9 cellular contexts compared by ENCODE assay signal in the genomic region with DNA sequence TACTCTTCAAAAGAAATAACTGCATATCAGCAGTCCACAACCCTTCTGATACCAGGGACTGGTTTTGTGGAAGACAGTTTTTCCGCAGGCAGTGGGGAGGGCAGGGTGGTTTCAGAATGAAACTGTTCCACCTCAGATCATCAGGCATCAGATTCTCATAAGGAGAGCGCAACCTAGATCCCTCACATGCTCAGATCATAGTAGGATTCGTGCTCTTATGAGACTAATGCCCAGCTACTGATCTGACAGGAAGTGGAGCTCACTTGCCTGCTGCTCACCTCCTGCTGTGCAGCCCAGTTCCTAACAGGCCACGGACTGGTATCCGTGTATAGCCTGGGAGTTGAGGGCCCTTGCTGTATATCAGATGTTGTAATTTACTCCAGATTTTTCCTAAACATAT. TPM values are rescaled to one million over a fixed set of nuclear protein-coding genes. Genes with fewer than 3 reads are reported as not detected.
DNase-seq lines count a peak whose midpoint lies in the region; ATAC-seq and TF ChIP-seq lines count a peak whose summit lies in the region.
"Had no signal": no experiment of that assay in that cellular context is flagged by ENCODE, and none has a peak within 500 bp of the region (broad histone marks: within the 10 kb centered on the region; RNA-seq: fewer than 3 reads in every experiment).

No MANE protein-coding gene starts in this region.

- peak overlapping the region; percentile 38 for H3K4me3 ChIP-seq in endocrine pancreas (ENCODE audit: control insufficient read depth, insufficient read depth, low read length)

- H3K9ac ChIP-seq in endocrine pancreas (ENCODE audit: control insufficient read depth, insufficient read depth, low read length), result peak overlapping the region; percentile 38

- DNase-seq in NCI-H2029 treated with DMSO at 0.1 percent for 48 hours (lab: John Stamatoyannopoulos, UW), result peak; percentile 12
- no peak for DNase-seq in NCI-H1436 treated with DMSO at 0.1 percent for 48 hours (lab: John Stamatoyannopoulos, UW)
- DNase-seq in NCI-H526 (lab: John Stamatoyannopoulos, UW), result no peak
- no peak for DNase-seq in left colon
- DNase-seq: gastrocnemius medialis had no signal

- no peaks in the 10 kb centered on the region for H3K9me3 ChIP-seq in endocrine pancreas (ENCODE audit: control insufficient read depth, low read length)
- H3K9me3 ChIP-seq: gastrocnemius medialis had no signal

- intact Hi-C loops in left colon (cut with DNase I, micrococcal nuclease), result no loop called here

- no peaks in the 10 kb centered on the region for H3K27me3 ChIP-seq in endocrine pancreas (ENCODE audit: control insufficient read depth, insufficient read depth, low read length)
- H3K27me3 ChIP-seq: gastrocnemius medialis had no signal

- TF ChIP-seq POLR2A in GM18505 (IDR thresholded peaks at IDR 0.05; ENCODE audit: borderline replicate concordance, extremely low read depth, insufficient read depth, insufficient read length), result no peak

- no peaks in the 10 kb centered on the region for H3K36me3 ChIP-seq in endocrine pancreas (ENCODE audit: control insufficient read depth, insufficient read depth, low read length)

- peak; percentile 35 for ATAC-seq in GM18520 (IDR thresholded peaks at IDR 0.05; ENCODE audit: unreplicated experiment)
- ATAC-seq in GM21825 (IDR thresholded peaks at IDR 0.05; ENCODE audit: unreplicated experiment), result peak; percentile 51
- no peak for ATAC-seq in GM18505 (IDR thresholded peaks at IDR 0.05; ENCODE audit: unreplicated experiment)
- ATAC-seq in left colon, result no peak

- H3K4me1 ChIP-seq in endocrine pancreas (ENCODE audit: control insufficient read depth, insufficient read depth, low read length), result no peaks in the 10 kb centered on the region

RNA-seq across cellular contexts. Expression of a gene that starts 11.5 kb away (rescaled TPM):
- total RNA-seq in left colon, result 10 to 100 TPM; 36.4 to 47.2 TPM

RNA-seq across cellular contexts. Expression of a gene that starts 11.8 kb away (rescaled TPM):
- total RNA-seq in left colon, result 10 to 100 TPM; 27.5 to 28.2 TPM

RNA-seq across cellular contexts. Expression of a gene that starts 34.3 kb away (rescaled TPM):
- 10 to 100 TPM; 19.5 to 25.3 TPM for total RNA-seq in left colon

RNA-seq across cellular contexts. Expression of a gene that starts 50.9 kb away (rescaled TPM):
- total RNA-seq in left colon, result 10 to 100 TPM; 44.8 to 46.2 TPM

Comparison
In these comparisons a context has a peak if more than half of its experiments do, and no peak if none do; other contexts are left out.
1. ATAC-seq: peak in GM18520 (single experiment) and GM21825 (single experiment); none in GM18505 (single experiment) and left colon (single experiment).